Comparison of ENCODE assay signal across 15 cellular contexts in the genomic region with DNA sequence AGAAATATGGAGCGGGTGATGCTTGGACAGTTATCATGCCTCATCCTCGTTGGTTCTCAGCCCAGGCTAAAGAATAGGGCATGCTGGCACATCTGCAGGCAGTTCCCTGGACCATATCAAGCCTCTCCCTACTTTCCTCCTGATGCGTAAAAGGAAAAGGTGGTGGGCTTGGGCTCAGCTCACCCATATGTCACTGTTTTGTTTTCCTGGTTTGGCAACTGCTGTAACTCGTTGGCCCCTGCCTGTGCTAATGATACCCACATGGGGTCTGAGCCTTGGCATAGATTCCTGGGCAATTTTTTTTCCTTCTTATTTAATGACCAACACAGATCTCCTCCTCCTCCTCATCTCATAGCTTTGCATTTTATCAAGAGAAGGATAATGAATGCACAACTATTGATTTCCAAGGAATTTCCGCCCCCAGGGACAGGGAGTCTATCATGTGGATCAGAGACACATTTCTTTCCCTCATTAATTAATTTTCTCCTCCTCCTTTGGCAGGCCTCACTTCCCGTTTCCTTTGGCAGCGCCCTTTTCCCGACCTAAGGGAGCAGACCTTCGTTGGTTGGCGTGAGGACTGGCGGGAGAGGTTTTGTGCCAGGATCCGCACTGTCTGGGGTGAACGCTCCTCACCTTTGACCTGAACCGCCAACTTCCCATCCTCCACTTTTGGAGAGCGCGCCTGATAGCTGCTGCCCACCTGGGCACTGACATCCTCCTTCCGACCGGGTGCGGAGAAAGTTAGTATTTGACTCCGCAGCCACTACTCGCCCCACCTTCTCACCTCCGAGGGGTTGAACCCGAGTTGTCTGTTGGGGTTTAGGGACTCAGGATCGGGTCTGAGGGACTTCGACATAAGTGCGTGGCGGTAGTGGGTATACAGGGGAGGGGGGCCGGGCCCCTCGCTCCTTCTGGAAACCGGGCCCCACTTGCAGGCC. TPM values are rescaled to one million over a fixed set of nuclear protein-coding genes. Genes with fewer than 3 reads are reported as not detected.
A peak's percentile ranks its signal among the peaks of the same experiment; 100 is the strongest.
DNase-seq lines count a peak whose midpoint lies in the region; ATAC-seq and TF ChIP-seq lines count a peak whose summit lies in the region.
"Had no signal": no experiment of that assay in that cellular context is flagged by ENCODE, and none has a peak within 500 bp of the region (broad histone marks: within the 10 kb centered on the region; RNA-seq: fewer than 3 reads in every experiment).

No MANE protein-coding gene starts in this region.

- H4K20me1 ChIP-seq in OCI-LY7 (ENCODE audit: insufficient read depth, low read length), result peaks cover 13% of the 10 kb centered on the region; the same call in 1 of the 2 replicates

- POLR2A ChIA-PET in OCI-LY7 (lab: Charles Lee), result no interaction called here

- CTCF ChIA-PET in OCI-LY7 (lab: Charles Lee; ENCODE audit: unreplicated experiment), result no interaction called here

- no peak overlapping the region for H3K27ac Mint-ChIP-seq in CD14-positive monocyte
- H3K27ac Mint-ChIP-seq: dendritic cell treated with granulocyte-macrophage colony-stimulating factor and Interleukin-4, amounts not matched to agents 40 ng/mL and 50 ng/mL, for 4 days had no signal

- peaks cover 0 to 31% (median 22%) of the 10 kb centered on the region in 7 donors for H3K9me3 Mint-ChIP-seq in CD14-positive monocyte
- H3K9me3 Mint-ChIP-seq: dendritic cell treated with granulocyte-macrophage colony-stimulating factor and Interleukin-4, amounts not matched to agents 40 ng/mL and 50 ng/mL, for 4 days had no signal

- peaks cover 0 to 6% of the 10 kb centered on the region in 2 donors for H3K36me3 Mint-ChIP-seq in CD14-positive monocyte

- H3K9me3 ChIP-seq in OCI-LY7 (ENCODE audit: low read length), result no peaks in the 10 kb centered on the region

- peaks cover 53% of the 10 kb centered on the region for H3K4me1 Mint-ChIP-seq in CD14-positive monocyte

- no peak overlapping the region for H2AFZ ChIP-seq in OCI-LY7 (ENCODE audit: low read length)

- H3K9me2 ChIP-seq in OCI-LY7 (ENCODE audit: insufficient read depth, low read length), result no peaks in the 10 kb centered on the region

- peaks cover 35% of the 10 kb centered on the region for H3K4me1 ChIP-seq in OCI-LY7 (ENCODE audit: insufficient read depth, low read length, poor library complexity, severe bottlenecking)

- no peak for ATAC-seq in GM21367 (IDR thresholded peaks at IDR 0.05; ENCODE audit: unreplicated experiment)
- ATAC-seq: esophagus mucosa, left lobe of liver, Panc1 had no signal

- H3K4me3 Mint-ChIP-seq in CD14-positive monocyte, result peak overlapping the region; percentile 24 to 92

- no peak overlapping the region for H3K4me2 ChIP-seq in OCI-LY7 (ENCODE audit: low read length)

- DNase-seq in CD14-positive monocyte (ENCODE audit: low spot score) (no peak), DMS 273 (lab: John Stamatoyannopoulos, UW; ENCODE audit: unreplicated experiment) (peak; percentile 68), NCI-H446 treated with DMSO at 0.1 percent for 48 hours (lab: John Stamatoyannopoulos, UW) (peak; percentile 83), left kidney (ENCODE audit: low read depth, low spot score) (peak; percentile 9), D341Med (ENCODE audit: low spot score) (no peak), OCI-LY7 (ENCODE audit: low spot score) (no peak)
- no peak for DNase-seq in stimulated activated naive CD4-positive, alpha-beta T cell treated with Interleukin-2 at 50 U/mL for 16 hours (lab: John Stamatoyannopoulos, UW)
- DNase-seq: Kasumi-1, NCI-H1417, NCI-H345 had no signal

- no peaks in the 10 kb centered on the region for H3K36me3 ChIP-seq in OCI-LY7 (ENCODE audit: insufficient read depth, low read length)

- no peak overlapping the region for H3K27ac ChIP-seq in OCI-LY7 (ENCODE audit: low read depth, low read length, poor library complexity, severe bottlenecking)

- no peak overlapping the region for H3K4me3 ChIP-seq in OCI-LY7 (ENCODE audit: low read depth, low read length, poor library complexity, severe bottlenecking)

- intact Hi-C loops in CD14-positive monocyte (cut with micrococcal nuclease), result no loop called here
- intact Hi-C loops in OCI-LY7 (cut with micrococcal nuclease; ENCODE audit: unreplicated experiment), result no loop called here

- no peaks in the 10 kb centered on the region for H3K79me2 ChIP-seq in OCI-LY7 (ENCODE audit: insufficient read depth, low read depth, low read length)

- TF ChIP-seq CTCF in CD14-positive monocyte (IDR thresholded peaks at IDR 0.05) (no peak), OCI-LY7 (conservative IDR thresholded peaks at IDR 0.05; ENCODE audit: low read length) (no peak)

- H3K27me3 Mint-ChIP-seq in CD14-positive monocyte (ENCODE audit: low read depth in 3 of 3), result peaks cover 93 to 96% (median 93%) of the 10 kb centered on the region in 3 donors

- BruUV-seq in OCI-LY7 (replicated peaks; lab: Mats Ljungman, UMichigan), result no TSS peak

RNA-seq across cellular contexts. Expression of a gene that starts 3.4 kb away (rescaled TPM):
- not detected for polyA plus RNA-seq in CD14-positive monocyte
- 6.9 and 7.3 TPM in 2 replicates for total RNA-seq in OCI-LY7 (2014; rRNA removed; shearing (Covaris generic))
- 4.5 and 4.6 TPM in 2 replicates for total RNA-seq in OCI-LY7 (2022)
- total RNA-seq: left lobe of liver had no signal

RNA-seq across cellular contexts. Expression of a gene that starts 52.2 kb away (rescaled TPM):
- polyA plus RNA-seq in CD14-positive monocyte, result 1 to 10 TPM; 3.5 to 5.2 TPM
- total RNA-seq in OCI-LY7 (2014; rRNA removed; shearing (Covaris generic)), result 17.9 and 18.0 TPM in 2 replicates
- 17.0 and 18.3 TPM in 2 replicates for total RNA-seq in OCI-LY7 (2022)

Comparison
In these comparisons a context has a peak if more than half of its experiments do, and no peak if none do; other contexts are left out.
1. DNase-seq: peak in DMS 273 (single experiment), NCI-H446 treated with DMSO at 0.1 percent for 48 hours (single experiment) and left kidney (single experiment); none in CD14-positive monocyte (single experiment), D341Med (single experiment), stimulated activated naive CD4-positive, alpha-beta T cell treated with Interleukin-2 at 50 U/mL for 16 hours (single experiment) and OCI-LY7 (single experiment).